In the genomic region with DNA sequence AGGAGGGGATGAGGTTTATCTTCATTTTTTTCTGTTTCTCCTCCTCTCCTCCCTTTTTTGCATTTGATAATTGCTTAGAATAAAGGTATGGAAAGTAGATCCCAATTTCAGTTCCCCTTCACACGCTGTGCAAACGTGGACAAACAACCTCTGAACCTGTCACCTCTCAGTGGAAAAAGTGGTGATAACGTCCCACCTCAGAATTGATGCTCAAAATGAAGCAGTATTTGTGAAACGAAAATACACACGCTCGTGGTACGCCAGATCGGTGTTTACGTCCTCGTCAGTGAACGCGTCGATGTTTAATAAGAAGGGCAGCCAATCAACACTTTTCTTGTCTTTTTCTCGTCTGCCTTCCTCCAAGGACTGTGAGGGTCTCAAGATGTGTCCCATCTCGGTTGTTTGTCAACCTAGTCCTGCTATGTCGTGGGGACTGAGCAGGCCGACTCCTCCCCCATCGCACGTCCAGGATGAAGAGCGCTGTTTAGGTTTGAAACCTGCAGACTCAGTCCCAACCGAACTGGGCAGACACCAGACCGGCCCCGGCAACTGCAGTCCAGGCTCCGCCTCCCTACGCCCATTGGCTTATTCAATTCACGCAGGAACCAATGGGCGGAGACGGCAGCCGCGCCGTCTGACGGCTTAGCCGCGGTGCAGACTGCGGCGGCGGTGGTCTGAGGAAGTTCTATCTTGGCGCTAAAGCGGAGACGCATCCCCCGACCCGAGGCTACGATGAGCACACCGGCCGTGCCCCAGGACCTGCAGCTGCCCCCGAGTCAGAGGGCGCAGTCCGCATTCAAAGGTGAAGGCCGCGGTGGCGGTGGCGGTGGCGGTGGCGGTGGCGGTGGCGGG, we compare ENCODE assay signal across 8 cellular contexts. TPM values are rescaled to one million over a fixed set of nuclear protein-coding genes. Genes with fewer than 3 reads are reported as not detected.
A peak's percentile ranks its signal among the peaks of the same experiment; 100 is the strongest.
DNase-seq lines count a peak whose midpoint lies in the region; ATAC-seq lines count a peak whose summit lies in the region.

A gene with protein sequence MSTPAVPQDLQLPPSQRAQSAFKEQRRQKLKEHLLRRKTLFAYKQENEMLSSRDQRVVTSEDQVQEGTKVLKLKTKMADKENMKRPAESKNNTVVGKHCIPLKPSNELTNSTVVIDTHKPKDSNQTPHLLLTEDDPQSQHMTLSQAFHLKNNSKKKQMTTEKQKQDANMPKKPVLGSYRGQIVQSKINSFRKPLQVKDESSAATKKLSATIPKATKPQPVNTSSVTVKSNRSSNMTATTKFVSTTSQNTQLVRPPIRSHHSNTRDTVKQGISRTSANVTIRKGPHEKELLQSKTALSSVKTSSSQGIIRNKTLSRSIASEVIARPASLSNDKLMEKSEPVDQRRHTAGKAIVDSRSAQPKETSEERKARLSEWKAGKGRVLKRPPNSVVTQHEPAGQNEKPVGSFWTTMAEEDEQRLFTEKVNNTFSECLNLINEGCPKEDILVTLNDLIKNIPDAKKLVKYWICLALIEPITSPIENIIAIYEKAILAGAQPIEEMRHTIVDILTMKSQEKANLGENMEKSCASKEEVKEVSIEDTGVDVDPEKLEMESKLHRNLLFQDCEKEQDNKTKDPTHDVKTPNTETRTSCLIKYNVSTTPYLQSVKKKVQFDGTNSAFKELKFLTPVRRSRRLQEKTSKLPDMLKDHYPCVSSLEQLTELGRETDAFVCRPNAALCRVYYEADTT (plus strand): TSS at position 654 of the 852 bp plus-strand sequence. CDS start 79 bp downstream, at position 733.

- CTCF ChIA-PET in activated CD4-positive, alpha-beta T cell treated with anti-CD3 and anti-CD28 coated beads for 36 hours (lab: Charles Lee) = no interaction called here

- peaks cover 31% of the 10 kb centered on the region for H3K4me1 Mint-ChIP-seq in activated CD4-positive, alpha-beta T cell treated with anti-CD3 and anti-CD28 coated beads for 36 hours

- peak within 1 kb of the TSS; percentile 97 for H3K27ac Mint-ChIP-seq in activated CD4-positive, alpha-beta T cell treated with anti-CD3 and anti-CD28 coated beads for 36 hours

- POLR2A ChIA-PET in activated CD4-positive, alpha-beta T cell treated with anti-CD3 and anti-CD28 coated beads for 36 hours (lab: Charles Lee) = no interaction called here

- H3K9me3 Mint-ChIP-seq in activated CD4-positive, alpha-beta T cell treated with anti-CD3 and anti-CD28 coated beads for 36 hours (ENCODE audit: low read depth) = no peaks in the 10 kb centered on the region

- peak within 1 kb of the TSS; percentile 81 for H3K27ac ChIP-seq in cingulate gyrus (ENCODE audit: low read depth, low read length)

- H3K4me3 Mint-ChIP-seq in activated CD4-positive, alpha-beta T cell treated with anti-CD3 and anti-CD28 coated beads for 36 hours = peak within 1 kb of the TSS; percentile 83

- DNase-seq in Ammon's horn (ENCODE audit: low spot score) = peak; percentile 97
- DNase-seq in GM19238 (ENCODE audit: insufficient read length, low spot score) = peak; percentile 84
- peak; percentile 88 to 97 for DNase-seq in NCI-H524 (lab: John Stamatoyannopoulos, UW)
- DNase-seq in activated CD4-positive, alpha-beta T cell treated with anti-CD3 and anti-CD28 coated beads for 36 hours = peak; percentile 96
- DNase-seq in kidney tubule cell (ENCODE audit: low spot score) = peak; percentile 95
- peak; percentile 79 to 92 (median 86) for DNase-seq in stimulated activated CD4-positive, alpha-beta T cell treated with anti-CD3 and anti-CD28 coated beads, Interleukin-1b, Interleukin-23, amount 100 ng/mL, for 24 hours (ENCODE audit: low read depth in 4 of 4, low spot score in 1 of 4)

- H3K27me3 Mint-ChIP-seq in activated CD4-positive, alpha-beta T cell treated with anti-CD3 and anti-CD28 coated beads for 36 hours = peaks cover 2% of the 10 kb centered on the region

- peak; percentile 67 for ATAC-seq in HG03442 (IDR thresholded peaks at IDR 0.05; ENCODE audit: unreplicated experiment)
- ATAC-seq in activated CD4-positive, alpha-beta T cell treated with anti-CD3 and anti-CD28 coated beads for 36 hours = peak; percentile 84

- peaks cover 29% of the 10 kb centered on the region for H3K36me3 Mint-ChIP-seq in activated CD4-positive, alpha-beta T cell treated with anti-CD3 and anti-CD28 coated beads for 36 hours (ENCODE audit: low read depth)

- intact Hi-C loops in activated CD4-positive, alpha-beta T cell treated with anti-CD3 and anti-CD28 coated beads for 36 hours (cut with DNase I, micrococcal nuclease) = loop anchor here (1.0 to 10.0 kb wide), 12 partner anchors 108 to 1002 kb away; a partner anchor contains a TSS

RNA-seq across cellular contexts. Expression of the gene that starts here (rescaled TPM):
- total RNA-seq in activated CD4-positive, alpha-beta T cell treated with anti-CD3 and anti-CD28 coated beads for 36 hours = 10 to 100 TPM; 65.5 to 95.7 TPM

Comparison
In these comparisons a context has a peak if more than half of its experiments do, and no peak if none do; other contexts are left out.
1. Peak in every context shown above with its lines: DNase-seq, ATAC-seq and H3K27ac ChIP-seq.